Comparison of ENCODE assay signal across 9 cellular contexts in genomic region chr9:649128-650074, GRCh38.
DNase-seq lines count a peak whose midpoint lies in the region; ATAC-seq, FAIRE-seq and TF ChIP-seq lines count a peak whose summit lies in the region.
"Had no signal": no experiment of that assay in that cellular context is flagged by ENCODE, and none has a peak within 500 bp of the region (broad histone marks: within the 10 kb centered on the region; RNA-seq: fewer than 3 reads in every experiment).

No MANE protein-coding gene starts in this region.

- H3K4me3 ChIP-seq in GM23338 (peak overlapping the region; percentile 41), retinal pigment epithelial cell (ENCODE audit: low read length) (no peak overlapping the region), SJCRH30 (no peak overlapping the region)

- H3K4me1 ChIP-seq in GM23338 (ENCODE audit: insufficient read depth), result peaks cover 41% of the 10 kb centered on the region
- H3K4me1 ChIP-seq in SJCRH30, result no peaks in the 10 kb centered on the region

- H3K36me3 Mint-ChIP-seq in GM23338 (ENCODE audit: low read depth), result no peaks in the 10 kb centered on the region
- H3K36me3 Mint-ChIP-seq: activated naive CD4-positive, alpha-beta T cell treated with anti-CD3 and anti-CD28 coated beads, Interleukin-2, amount 50 U/mL, for 72 hours had no signal

- H4K20me1 ChIP-seq in GM23338 (replicated peaks; ENCODE audit: insufficient read depth), result no peaks in the 10 kb centered on the region; the same call in 1 of the 2 replicates

- H3K27ac ChIP-seq in GM23338 (ENCODE audit: low read depth) (peak overlapping the region; percentile 26), SJCRH30 (no peak overlapping the region)

- H2AFZ ChIP-seq in GM23338, result no peak overlapping the region

- H3K4me3 Mint-ChIP-seq in GM23338, result peak overlapping the region; percentile 58; the same call in 2 of the 3 replicates

- peaks cover 4% of the 10 kb centered on the region for H3K27me3 Mint-ChIP-seq in GM23338 (ENCODE audit: insufficient read depth, low read depth, poor library complexity)

- peak; percentile 56 for ATAC-seq in GM23338

- 0 out of 2 replicates have a peak, but pooled peaks cover 5% of the 10 kb centered on the region for H3F3A ChIP-seq in GM23338 (replicated peaks; ENCODE audit: low read depth)

- no peaks in the 10 kb centered on the region for H3K9me3 Mint-ChIP-seq in GM23338
- H3K9me3 Mint-ChIP-seq: activated naive CD4-positive, alpha-beta T cell treated with anti-CD3 and anti-CD28 coated beads, Interleukin-2, amount 50 U/mL, for 72 hours had no signal

- H3K27me3 ChIP-seq in GM23338 (ENCODE audit: insufficient read depth), result no peaks in the 10 kb centered on the region
- no peaks in the 10 kb centered on the region for H3K27me3 ChIP-seq in SJCRH30

- no peaks in the 10 kb centered on the region for H3K9me2 ChIP-seq in GM23338 (ENCODE audit: insufficient read depth)

- peak; percentile 29 for FAIRE-seq in RCC 7860 (lab: Jason Lieb, UNC)

- peaks cover 52% of the 10 kb centered on the region for H3K4me1 Mint-ChIP-seq in GM23338

- no peaks in the 10 kb centered on the region for H3K36me3 ChIP-seq in GM23338 (ENCODE audit: insufficient read depth)
- no peaks in the 10 kb centered on the region for H3K36me3 ChIP-seq in SJCRH30

- H3K79me2 ChIP-seq in GM23338 (replicated peaks; ENCODE audit: insufficient read depth), result peaks cover 20% of the 10 kb centered on the region

- peak overlapping the region; percentile 68 for H3K4me2 ChIP-seq in GM23338

- no peaks in the 10 kb centered on the region for H3K9me3 ChIP-seq in SJCRH30 (replicated peaks)

- no peak for TF ChIP-seq CTCF in GM23338 (conservative IDR thresholded peaks at IDR 0.05; ENCODE audit: low read depth in 2 of 2)
- no peak for TF ChIP-seq CTCF in retinal pigment epithelial cell (conservative IDR thresholded peaks at IDR 0.05; ENCODE audit: low read depth, low read length)

- no peak overlapping the region for H3K27ac Mint-ChIP-seq in GM23338

- DNase-seq in GM23338 (ENCODE audit: low spot score), result peak; percentile 50
- peak; percentile 11 for DNase-seq in RCC 7860 (ENCODE audit: low spot score)
- DNase-seq in glomerular visceral epithelial cell (ENCODE audit: extremely low spot score), result peak; percentile 59
- peak; percentile 55 for DNase-seq in retinal pigment epithelial cell (ENCODE audit: low read depth)
- DNase-seq in activated CD8-positive, alpha-beta memory T cell treated with anti-CD3 and anti-CD28 coated beads for 24 hours, result no peak
- no peak for DNase-seq in activated gamma-delta T cell treated with Interleukin-2 at 50 U/mL for 16 hours
- DNase-seq in SJCRH30, result no peak
- DNase-seq in HK-2 (ENCODE audit: unreplicated experiment), result no peak

TF ChIP-seq in GM23338, 12 proteins besides CTCF, POLR2A, EP300 and RAD21:
- TF ChIP-seq EZH2 (IDR thresholded peaks at IDR 0.05; ENCODE audit: low read depth, unreplicated experiment), result no peak
- no peak for TF ChIP-seq REST (IDR thresholded peaks at IDR 0.05; ENCODE audit: unreplicated experiment)
- no peak for TF ChIP-seq JUNB (IDR thresholded peaks at IDR 0.05; ENCODE audit: unreplicated experiment)
- no peak for TF ChIP-seq ZNF114 (CRISPR knock-in tag; IDR thresholded peaks at IDR 0.05)
- TF ChIP-seq ZNF331 (CRISPR knock-in tag; IDR thresholded peaks at IDR 0.05; ENCODE audit: low read depth), result no peak

Comparison
In these comparisons a context has a peak if more than half of its experiments do, and no peak if none do; other contexts are left out.
1. DNase-seq: peak in GM23338 (single experiment), RCC 7860 (single experiment), glomerular visceral epithelial cell (single experiment) and retinal pigment epithelial cell (single experiment); none in activated CD8-positive, alpha-beta memory T cell treated with anti-CD3 and anti-CD28 coated beads for 24 hours (single experiment), activated gamma-delta T cell treated with Interleukin-2 at 50 U/mL for 16 hours (single experiment), SJCRH30 (0 of 2) and HK-2 (single experiment).